ENCODE assay signal across 9 cellular contexts in the genomic region with DNA sequence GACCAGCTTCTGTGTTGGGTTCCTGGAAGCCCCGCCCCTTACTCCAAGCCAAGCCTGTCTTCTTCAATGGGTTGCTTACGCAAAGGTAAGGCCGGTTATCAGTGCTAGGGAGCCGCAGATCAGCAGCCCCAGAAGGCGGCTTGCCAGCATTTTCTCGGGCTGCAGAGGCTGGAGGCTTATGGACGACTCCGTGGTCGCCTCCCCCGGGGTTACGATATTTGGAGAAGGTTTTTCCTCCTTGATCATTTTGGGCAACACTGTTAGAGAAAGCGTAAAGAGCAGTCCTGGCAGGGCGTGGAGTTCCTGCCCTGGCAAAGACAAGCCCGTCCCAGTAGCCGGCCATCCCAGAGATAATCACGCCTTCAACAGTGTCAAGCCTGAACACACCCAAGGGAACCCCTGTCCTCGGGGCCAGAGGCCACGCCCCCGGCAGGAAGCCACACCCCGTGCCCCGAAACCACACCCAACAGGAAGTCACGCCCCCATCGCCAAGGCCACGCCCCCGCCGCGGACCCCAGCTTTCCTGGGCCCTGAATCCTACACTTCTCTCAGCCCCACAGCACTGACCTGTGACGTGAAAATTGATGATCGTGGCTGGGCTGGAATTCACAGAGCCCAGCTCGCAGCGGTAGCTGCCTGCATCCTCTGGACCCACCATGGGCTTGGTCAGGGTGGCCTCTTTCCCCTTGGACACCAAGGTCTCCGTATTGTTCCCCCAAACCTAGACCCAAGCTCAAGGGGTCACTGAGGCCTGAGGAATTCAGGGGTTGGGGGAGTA. TPM values are rescaled to one million over a fixed set of nuclear protein-coding genes. Genes with fewer than 3 reads are reported as not detected.
DNase-seq lines count a peak whose midpoint lies in the region; ATAC-seq, FAIRE-seq and TF ChIP-seq lines count a peak whose summit lies in the region.
"Had no signal": no experiment of that assay in that cellular context is flagged by ENCODE, and none has a peak within 500 bp of the region (broad histone marks: within the 10 kb centered on the region; RNA-seq: fewer than 3 reads in every experiment).

No MANE protein-coding gene starts in this region.

- TF ChIP-seq CTCF in kidney (IDR thresholded peaks at IDR 0.05; ENCODE audit: borderline replicate concordance, extremely low read depth, insufficient read depth) (no peak), upper lobe of left lung (IDR thresholded peaks at IDR 0.05) (no peak)

- TF ChIP-seq EP300 in upper lobe of left lung (IDR thresholded peaks at IDR 0.05), result peak in 1 of 4 donors; percentile 17

- H3K4me3 ChIP-seq in kidney (ENCODE audit: low read length in 2 of 2) (peak overlapping the region in 1 of 2 donors; percentile 29), upper lobe of left lung (peak overlapping the region in 3 of 4 donors; percentile 60 to 66 (median 62))

- peaks cover 0 to 9% (median 2%) of the 10 kb centered on the region in 4 donors for H3K27me3 ChIP-seq in upper lobe of left lung

- intact Hi-C loops in kidney (cut with DNase I), result no loop called here

- H3K27ac ChIP-seq in kidney (ENCODE audit: low read depth in 2 of 2, low read length in 2 of 2) (peak overlapping the region; percentile 78 to 79), upper lobe of left lung (peak overlapping the region; percentile 81 to 94 (median 87))

- TF ChIP-seq POLR2A in upper lobe of left lung (IDR thresholded peaks at IDR 0.05) (peak in 3 of 4 donors; percentile 17 to 52 (median 50)), GM12892 (IDR thresholded peaks at IDR 0.05; ENCODE audit: low read depth, low read length) (no peak)

- WGBS in upper lobe of left lung, 2 donors, result 40% methylated on average over 5 to 29 of the region's 32 CpGs

- peak overlapping the region in 1 of 2 donors; percentile 58 for H3K9ac ChIP-seq in kidney (ENCODE audit: low read length in 2 of 2)

- peak; percentile 77 for DNase-seq in activated effector memory CD4-positive, alpha-beta T cell treated with anti-CD3 and anti-CD28 coated beads, Interleukin-2, amount 50 U/mL, for 16 hours
- no peak for DNase-seq in activated effector memory CD4-positive, alpha-beta T cell treated with Interleukin-2 at 50 U/mL for 16 hours
- DNase-seq in activated T-cell treated with anti-CD3 and anti-CD28 coated beads, Interleukin-2, amount 50 U/mL, for 48 hours, result peak; percentile 69 to 75
- DNase-seq in kidney (peak; percentile 84), upper lobe of left lung (peak; percentile 54 to 91), GM12892 (ENCODE audit: insufficient read length) (no peak), activated gamma-delta T cell treated with Interleukin-2 at 50 U/mL for 16 hours (no peak), activated gamma-delta T cell (lab: John Stamatoyannopoulos, UW) (no peak)

- H3K9me3 ChIP-seq in kidney (ENCODE audit: control insufficient read depth in 1 of 2, low read length in 2 of 2) (no peaks in the 10 kb centered on the region), upper lobe of left lung (no peaks in the 10 kb centered on the region)

- FAIRE-seq in kidney (lab: Jason Lieb, UNC), result no peak
- FAIRE-seq in GM12892 (lab: Jason Lieb, UNC), result no peak

- H3K36me3 ChIP-seq in kidney (ENCODE audit: control insufficient read depth in 1 of 2, insufficient read depth in 2 of 2, low read length in 2 of 2), result no peaks in the 10 kb centered on the region
- H3K36me3 ChIP-seq in upper lobe of left lung, result no peaks in the 10 kb centered on the region

- peak in 1 of 2 donors; percentile 58 for ATAC-seq in upper lobe of left lung (ENCODE audit: low FRiP score in 2 of 2)

- H3K4me1 ChIP-seq in kidney (ENCODE audit: control insufficient read depth in 1 of 2, insufficient read depth in 1 of 2, low read depth in 1 of 2, low read length in 2 of 2) (peaks cover 0 to 9% of the 10 kb centered on the region in 2 donors), upper lobe of left lung (peaks cover 13 to 54% (median 19%) of the 10 kb centered on the region in 4 donors)

RNA-seq across cellular contexts. Expression of gene RASIP1, which starts 1.0 kb away (rescaled TPM):
- 23.3 TPM for total RNA-seq in kidney
- 13.6 TPM for polyA plus RNA-seq in kidney (ENCODE audit: insufficient read depth, low read depth, low replicate concordance)
- 10 to 100 TPM; 14.7 to 74.4 (median 26.3) TPM for total RNA-seq in upper lobe of left lung
- not detected for polyA plus RNA-seq in GM12892 (2012; ENCODE audit: missing spikeins)

RNA-seq across cellular contexts. Expression of gene IZUMO1, which starts 5.3 kb away (rescaled TPM):
- total RNA-seq in kidney, result 0.79 TPM
- polyA plus RNA-seq in kidney (ENCODE audit: insufficient read depth, low read depth, low replicate concordance), result not detected
- 1 to 10 TPM in 5 of 6 donors, not detected in 1; 1.4 to 4.2 (median 2.5) TPM for total RNA-seq in upper lobe of left lung
- not detected for polyA plus RNA-seq in GM12892 (2012; ENCODE audit: missing spikeins)
- total RNA-seq: M059J had no signal

RNA-seq across cellular contexts. Expression of gene FUT1, which starts 11.0 kb away (rescaled TPM):
- total RNA-seq in kidney (4.3 TPM), upper lobe of left lung (10 to 100 TPM in 3 of 6 donors, 1 to 10 TPM in 3; 7.2 to 17.4 (median 10.1) TPM)
- polyA plus RNA-seq in kidney (ENCODE audit: insufficient read depth, low read depth, low replicate concordance), result 2.3 TPM
- polyA plus RNA-seq in GM12892 (2012; ENCODE audit: missing spikeins), result not detected

RNA-seq across cellular contexts. Expression of gene FGF21, which starts 13.9 kb away (rescaled TPM):
- total RNA-seq in kidney (not detected), upper lobe of left lung (not detected)
- not detected for polyA plus RNA-seq in kidney (ENCODE audit: insufficient read depth, low read depth, low replicate concordance)
- not detected for polyA plus RNA-seq in GM12892 (2012; ENCODE audit: missing spikeins)
- total RNA-seq: M059J had no signal

RNA-seq across cellular contexts. Expression of gene MAMSTR, which starts 21.9 kb away (rescaled TPM):
- total RNA-seq in kidney (2.2 TPM), upper lobe of left lung (1 to 10 TPM in 5 of 6 donors, not detected in 1; 1.1 to 3.1 (median 1.3) TPM)
- polyA plus RNA-seq in kidney (ENCODE audit: insufficient read depth, low read depth, low replicate concordance), result 3.6 TPM
- 0.55 TPM for polyA plus RNA-seq in GM12892 (2012; ENCODE audit: missing spikeins)

Comparison
In these comparisons a context has a peak if more than half of its experiments do, and no peak if none do; other contexts are left out.
1. DNase-seq: peak in activated effector memory CD4-positive, alpha-beta T cell treated with anti-CD3 and anti-CD28 coated beads, Interleukin-2, amount 50 U/mL, for 16 hours (single experiment), activated T-cell treated with anti-CD3 and anti-CD28 coated beads, Interleukin-2, amount 50 U/mL, for 48 hours (2 of 2), kidney (single experiment) and upper lobe of left lung (2 of 2); none in activated effector memory CD4-positive, alpha-beta T cell treated with Interleukin-2 at 50 U/mL for 16 hours (single experiment), GM12892 (single experiment), activated gamma-delta T cell treated with Interleukin-2 at 50 U/mL for 16 hours (single experiment) and activated gamma-delta T cell (single experiment).